Comparison of ENCODE assay signal across 18 cellular contexts in genomic region chr3:61628636-61629035, GRCh38.
"Had no signal": no experiment of that assay in that cellular context is flagged by ENCODE, and none has a peak within 500 bp of the region (broad histone marks: within the 10 kb centered on the region; RNA-seq: fewer than 3 reads in every experiment).

No MANE protein-coding gene starts in this region.

- H3K36me3 Mint-ChIP-seq: activated CD4-positive, alpha-beta memory T cell treated with anti-CD3 and anti-CD28 coated beads for 36 hours; activated naive CD8-positive, alpha-beta T cell treated with anti-CD3 and anti-CD28 coated beads for 36 hours had no signal

- H3K9me3 ChIP-seq: body of pancreas, tibial artery had no signal

- H3K27me3 Mint-ChIP-seq: activated B cell treated with CpG ODN at 0.5 μM for 24 hours; activated CD4-positive, alpha-beta memory T cell treated with anti-CD3 and anti-CD28 coated beads for 36 hours; activated naive CD8-positive, alpha-beta T cell treated with anti-CD3 and anti-CD28 coated beads for 36 hours had no signal

- H3K27me3 ChIP-seq: body of pancreas, dorsolateral prefrontal cortex, tibial artery had no signal

- H3K4me3 ChIP-seq: body of pancreas, dorsolateral prefrontal cortex, tibial artery had no signal

- H3K27ac ChIP-seq: dorsolateral prefrontal cortex, epithelial cell of prostate, tibial artery had no signal

- DNase-seq: activated B cell treated with CpG ODN at 0.5 μM for 24 hours; activated CD4-positive, alpha-beta memory T cell treated with anti-CD3 and anti-CD28 coated beads for 36 hours; activated CD4-positive, alpha-beta T cell treated with anti-CD3 and anti-CD28 coated beads for 4 hours; activated naive CD8-positive, alpha-beta T cell treated with anti-CD3 and anti-CD28 coated beads for 36 hours; amygdala; body of pancreas; caudate nucleus; dorsolateral prefrontal cortex; foreskin melanocyte; head of caudate nucleus; midbrain; nephron progenitor cell; stimulated activated CD4-positive, alpha-beta T cell treated with anti-CD3 and anti-CD28 coated beads, Interleukin-2, amount 100 ng/mL, for 24 hours; stimulated activated naive CD8-positive, alpha-beta T cell treated with anti-CD3 and anti-CD28 coated beads, Interleukin-15, Interleukin-2, amounts not matched to agents 100 U/mL and 50 U/mL, for 24 hours; substantia nigra; tibial artery had no signal

- H3K4me3 Mint-ChIP-seq: activated B cell treated with CpG ODN at 0.5 μM for 24 hours; activated CD4-positive, alpha-beta memory T cell treated with anti-CD3 and anti-CD28 coated beads for 36 hours; activated naive CD8-positive, alpha-beta T cell treated with anti-CD3 and anti-CD28 coated beads for 36 hours; nephron progenitor cell had no signal

- H3K9me3 Mint-ChIP-seq: activated B cell treated with CpG ODN at 0.5 μM for 24 hours; activated naive CD8-positive, alpha-beta T cell treated with anti-CD3 and anti-CD28 coated beads for 36 hours had no signal

- H3K4me1 Mint-ChIP-seq: activated naive CD8-positive, alpha-beta T cell treated with anti-CD3 and anti-CD28 coated beads for 36 hours had no signal

- ATAC-seq: body of pancreas; stimulated activated naive CD8-positive, alpha-beta T cell treated with anti-CD3 and anti-CD28 coated beads, Interleukin-15, Interleukin-2, amounts not matched to agents 100 U/mL and 50 U/mL, for 24 hours had no signal

- H3K27ac Mint-ChIP-seq: activated B cell treated with CpG ODN at 0.5 μM for 24 hours; activated CD4-positive, alpha-beta memory T cell treated with anti-CD3 and anti-CD28 coated beads for 36 hours; activated naive CD8-positive, alpha-beta T cell treated with anti-CD3 and anti-CD28 coated beads for 36 hours; nephron progenitor cell; progenitor cell of endocrine pancreas had no signal
